Comparison of ENCODE assay signal across 19 cellular contexts in the genomic region with DNA sequence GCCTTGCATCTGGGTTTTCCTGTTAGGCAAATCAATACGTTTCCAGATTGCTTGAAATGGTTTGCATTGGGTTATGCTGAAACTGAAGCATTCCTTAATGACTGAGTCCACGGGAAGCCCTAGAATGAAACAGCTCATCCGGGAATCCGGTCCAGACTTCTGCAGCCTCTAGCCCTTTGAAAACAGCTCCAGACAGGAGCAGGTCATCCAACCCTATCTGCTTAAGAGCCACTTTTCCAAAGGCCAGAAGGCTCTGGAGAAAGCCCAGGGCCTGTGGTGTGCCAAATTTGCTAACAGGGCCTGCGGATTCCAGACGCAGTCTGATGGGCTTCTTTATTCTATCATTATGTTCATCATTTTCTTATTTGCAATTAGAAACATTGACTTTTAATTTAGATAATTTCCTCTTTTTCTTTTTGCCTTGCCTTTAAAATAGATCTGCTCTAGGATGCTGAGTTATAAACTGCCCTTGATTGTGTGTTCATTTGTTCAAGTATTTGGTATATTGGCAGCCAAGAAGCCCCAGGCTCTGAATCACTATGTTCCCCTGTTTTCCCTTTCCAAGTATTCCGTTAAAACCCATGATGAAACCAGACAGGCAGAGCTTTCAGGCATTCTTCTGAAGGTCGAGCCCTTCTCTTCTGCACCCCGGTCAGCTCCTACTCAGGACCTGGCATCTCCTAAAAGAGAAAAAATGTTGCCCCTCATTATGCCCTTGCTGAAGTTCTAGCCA.
DNase-seq lines count a peak whose midpoint lies in the region; ATAC-seq and TF ChIP-seq lines count a peak whose summit lies in the region.
"Had no signal": no experiment of that assay in that cellular context is flagged by ENCODE, and none has a peak within 500 bp of the region (broad histone marks: within the 10 kb centered on the region; RNA-seq: fewer than 3 reads in every experiment).

No MANE protein-coding gene starts in this region.

- TF ChIP-seq CTCF in cardiac fibroblast (IDR thresholded peaks at IDR 0.05; ENCODE audit: low read depth, low read length) = no peak
- TF ChIP-seq CTCF in left ventricle myocardium inferior (IDR thresholded peaks at IDR 0.05; ENCODE audit: borderline replicate concordance) = no peak

- no peak overlapping the region for H3K9ac ChIP-seq in trophoblast cell (ENCODE audit: low read length)

- no peaks in the 10 kb centered on the region for H3K9me3 ChIP-seq in left ventricle myocardium inferior (replicated peaks)
- H3K9me3 ChIP-seq in trophoblast cell (ENCODE audit: insufficient read depth, low read depth, low read length) = no peaks in the 10 kb centered on the region
- H3K9me3 ChIP-seq: spleen had no signal

- H4K91ac ChIP-seq in trophoblast cell (ENCODE audit: low read depth, low read length) = no peak overlapping the region

- H4K8ac ChIP-seq in trophoblast cell (ENCODE audit: low read depth, low read length) = no peak overlapping the region

- no peak overlapping the region for H3K23ac ChIP-seq in trophoblast cell (ENCODE audit: low read length)

- no peak overlapping the region for H3K4me2 ChIP-seq in trophoblast cell (ENCODE audit: low read length)

- H2AFZ ChIP-seq in trophoblast cell (ENCODE audit: insufficient read depth, low read length, poor library complexity) = no peak overlapping the region

- no peak overlapping the region for H3K14ac ChIP-seq in trophoblast cell (ENCODE audit: low read length)

- no peak overlapping the region for H2BK12ac ChIP-seq in trophoblast cell (ENCODE audit: low read length)

- no peak overlapping the region for H2BK120ac ChIP-seq in trophoblast cell (ENCODE audit: insufficient read depth, low read length, poor library complexity)

- no peaks in the 10 kb centered on the region for H3K79me1 ChIP-seq in trophoblast cell (ENCODE audit: low read length)

- DNase-seq in Ammon's horn (ENCODE audit: low spot score) (peak; percentile 46), cardiac fibroblast (ENCODE audit: low read depth in 2 of 2) (peak; percentile 35 to 46), left ventricle myocardium inferior (peak; percentile 18), trophoblast cell (peak; percentile 25 to 37)
- DNase-seq in stimulated activated CD4-positive, alpha-beta T cell treated with anti-CD3 and anti-CD28 coated beads, Interleukin-4, amount 100 ng/mL, for 24 hours = no peak
- DNase-seq: activated CD4-positive, alpha-beta memory T cell treated with anti-CD3 and anti-CD28 coated beads, Interleukin-2, amount 10 ng/mL, durations not matched to agents 7 days and 5 days; activated naive CD8-positive, alpha-beta T cell treated with anti-CD3 and anti-CD28 coated beads, Interleukin-2, amount 50 U/mL, for 24 hours; activated T-cell treated with anti-CD3 and anti-CD28 coated beads, Interleukin-2, amount 50 U/mL, for 72 hours; CD4-positive, alpha-beta memory T cell; cortex of kidney; DMS79; islet precursor cell; occipital lobe; stimulated activated naive CD4-positive, alpha-beta T cell had no signal

- H3K27ac ChIP-seq in left ventricle myocardium inferior (replicated peaks) (no peak overlapping the region), trophoblast cell (ENCODE audit: low read depth, low read length) (no peak overlapping the region)
- H3K27ac ChIP-seq: epithelial cell of prostate, spleen had no signal

- no peaks in the 10 kb centered on the region for H3K79me2 ChIP-seq in trophoblast cell (ENCODE audit: control insufficient read depth, insufficient read depth, low read length, poor library complexity)

- no CpG with 5 or more reads among the region's 9 CpGs for WGBS in trophoblast cell (ENCODE audit: extremely low coverage, insufficient coverage, insufficient read length)

- no peak for ATAC-seq in GM21381 (IDR thresholded peaks at IDR 0.05; ENCODE audit: unreplicated experiment)
- ATAC-seq in GM18517 (IDR thresholded peaks at IDR 0.05; ENCODE audit: unreplicated experiment) = no peak
- ATAC-seq in SK-N-SH treated with all-trans-retinoic acid at 6 μM for 48 hours = no peak
- ATAC-seq: activated naive CD8-positive, alpha-beta T cell treated with anti-CD3 and anti-CD28 coated beads, Interleukin-2, amount 50 U/mL, for 24 hours; activated T-cell treated with anti-CD3 and anti-CD28 coated beads, Interleukin-2, amount 50 U/mL, for 72 hours had no signal

- H3K27me3 ChIP-seq in left ventricle myocardium inferior (ENCODE audit: low read depth) (no peaks in the 10 kb centered on the region), trophoblast cell (ENCODE audit: insufficient read depth, low read length) (no peaks in the 10 kb centered on the region)
- H3K27me3 ChIP-seq: spleen had no signal

- peaks cover 6% of the 10 kb centered on the region for H3K4me1 ChIP-seq in left ventricle myocardium inferior
- peaks cover 0 to 5% of the 10 kb centered on the region in 2 experiments for H3K4me1 ChIP-seq in trophoblast cell (ENCODE audit: control insufficient read depth in 1 of 2, insufficient read depth in 2 of 2, low read length in 2 of 2)
- H3K4me1 ChIP-seq: spleen had no signal

- H3K18ac ChIP-seq in trophoblast cell (ENCODE audit: low read length) = no peak overlapping the region

- no peak overlapping the region for H2AK5ac ChIP-seq in trophoblast cell (ENCODE audit: low read length)

- H3K4me3 ChIP-seq in cardiac fibroblast (replicated peaks in 1 of 2; ENCODE audit: low read depth in 2 of 2, low read length in 2 of 2) (no peak overlapping the region), left ventricle myocardium inferior (no peak overlapping the region), trophoblast cell (ENCODE audit: low read depth, low read length) (no peak overlapping the region)
- H3K4me3 ChIP-seq: spleen had no signal

- H3K36me3 ChIP-seq in left ventricle myocardium inferior = no peaks in the 10 kb centered on the region
- H3K36me3 ChIP-seq in trophoblast cell (ENCODE audit: control insufficient read depth in 1 of 2, insufficient read depth in 2 of 2, low read length in 2 of 2) = no peaks in the 10 kb centered on the region
- H3K36me3 ChIP-seq: spleen had no signal

- H2BK5ac ChIP-seq in trophoblast cell (ENCODE audit: low read depth, low read length, poor library complexity) = no peak overlapping the region

- no peak overlapping the region for H4K12ac ChIP-seq in trophoblast cell (ENCODE audit: low read depth, low read length)

- no peak overlapping the region for H3K4ac ChIP-seq in trophoblast cell (ENCODE audit: low read depth, low read length)

- intact Hi-C loops in left ventricle myocardium inferior (cut with micrococcal nuclease) = no loop called here

TF ChIP-seq in SK-N-SH treated with all-trans-retinoic acid at 6 μM for 48 hours, 23 proteins besides CTCF, POLR2A, EP300 and RAD21 (continues in another document):
- TF ChIP-seq, protein P1, sequence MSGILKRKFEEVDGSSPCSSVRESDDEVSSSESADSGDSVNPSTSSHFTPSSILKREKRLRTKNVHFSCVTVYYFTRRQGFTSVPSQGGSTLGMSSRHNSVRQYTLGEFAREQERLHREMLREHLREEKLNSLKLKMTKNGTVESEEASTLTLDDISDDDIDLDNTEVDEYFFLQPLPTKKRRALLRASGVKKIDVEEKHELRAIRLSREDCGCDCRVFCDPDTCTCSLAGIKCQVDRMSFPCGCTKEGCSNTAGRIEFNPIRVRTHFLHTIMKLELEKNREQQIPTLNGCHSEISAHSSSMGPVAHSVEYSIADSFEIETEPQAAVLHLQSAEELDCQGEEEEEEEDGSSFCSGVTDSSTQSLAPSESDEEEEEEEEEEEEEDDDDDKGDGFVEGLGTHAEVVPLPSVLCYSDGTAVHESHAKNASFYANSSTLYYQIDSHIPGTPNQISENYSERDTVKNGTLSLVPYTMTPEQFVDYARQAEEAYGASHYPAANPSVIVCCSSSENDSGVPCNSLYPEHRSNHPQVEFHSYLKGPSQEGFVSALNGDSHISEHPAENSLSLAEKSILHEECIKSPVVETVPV (CRISPR knock-in tag; IDR thresholded peaks at IDR 0.05) = no peak
- TF ChIP-seq ZNF565 (CRISPR knock-in tag; conservative IDR thresholded peaks at IDR 0.05; ENCODE audit: low read depth) (no peak), ISL1 (CRISPR knock-in tag; IDR thresholded peaks at IDR 0.05) (no peak), TOX (CRISPR knock-in tag; IDR thresholded peaks at IDR 0.05; ENCODE audit: borderline replicate concordance) (no peak), SNAI2 (CRISPR knock-in tag; IDR thresholded peaks at IDR 0.05) (no peak), ZNF8 (CRISPR knock-in tag; IDR thresholded peaks at IDR 0.05) (no peak), PATZ1 (CRISPR knock-in tag; IDR thresholded peaks at IDR 0.05; ENCODE audit: borderline replicate concordance) (no peak), RARB (CRISPR knock-in tag; IDR thresholded peaks at IDR 0.05) (no peak), GLIS3 (CRISPR knock-in tag; IDR thresholded peaks at IDR 0.05) (no peak), ARNTL (CRISPR knock-in tag; IDR thresholded peaks at IDR 0.05; ENCODE audit: borderline replicate concordance, low read depth) (no peak), TCF4 (CRISPR knock-in tag; IDR thresholded peaks at IDR 0.05; ENCODE audit: borderline replicate concordance) (no peak), CREB5 (CRISPR knock-in tag; IDR thresholded peaks at IDR 0.05; ENCODE audit: low read depth) (no peak), ZFP3 (CRISPR knock-in tag; IDR thresholded peaks at IDR 0.05) (no peak)
